ENCODE assay signal across 12 cellular contexts in genomic region chrX:104972737-104973136, GRCh38.
"Had no signal": no experiment of that assay in that cellular context is flagged by ENCODE, and none has a peak within 500 bp of the region (broad histone marks: within the 10 kb centered on the region; RNA-seq: fewer than 3 reads in every experiment).

No MANE protein-coding gene starts in this region.

- H3K79me2 ChIP-seq: parathyroid adenoma had no signal

- H3K27me3 ChIP-seq: cardiac muscle cell, gastroesophageal sphincter, right atrium auricular region, uterus had no signal

- H2AFZ ChIP-seq: parathyroid adenoma had no signal

- DNase-seq: activated effector memory CD4-positive, alpha-beta T cell treated with Interleukin-2 at 50 U/mL for 16 hours; activated T-cell treated with anti-CD3 and anti-CD28 coated beads, Interleukin-2, amount 50 U/mL, for 1 hour; amygdala; kidney; small intestine; uterus had no signal

- H3K4me3 ChIP-seq: cardiac muscle cell, gastroesophageal sphincter, right atrium auricular region, uterus had no signal

- ATAC-seq: activated CD4-positive, CD25-positive, alpha-beta regulatory T cell treated with anti-CD3 and anti-CD28 coated beads, Interleukin-2, amount 50 U/mL, for 24 hours; activated naive CD4-positive, alpha-beta T cell treated with anti-CD3 and anti-CD28 coated beads, Interleukin-2, amount 50 U/mL, for 72 hours; gastroesophageal sphincter had no signal

- H3K27ac ChIP-seq: cardiac muscle cell, gastroesophageal sphincter, parathyroid adenoma, right atrium auricular region, uterus had no signal

- FAIRE-seq: kidney, small intestine had no signal

- H3K36me3 ChIP-seq: cardiac muscle cell, gastroesophageal sphincter, right atrium auricular region, uterus had no signal

- H3K9me3 ChIP-seq: gastroesophageal sphincter, right atrium auricular region, uterus had no signal

- H3K4me1 ChIP-seq: gastroesophageal sphincter, parathyroid adenoma, right atrium auricular region, uterus had no signal
